ENCODE assay signal across 8 cellular contexts in the genomic region with DNA sequence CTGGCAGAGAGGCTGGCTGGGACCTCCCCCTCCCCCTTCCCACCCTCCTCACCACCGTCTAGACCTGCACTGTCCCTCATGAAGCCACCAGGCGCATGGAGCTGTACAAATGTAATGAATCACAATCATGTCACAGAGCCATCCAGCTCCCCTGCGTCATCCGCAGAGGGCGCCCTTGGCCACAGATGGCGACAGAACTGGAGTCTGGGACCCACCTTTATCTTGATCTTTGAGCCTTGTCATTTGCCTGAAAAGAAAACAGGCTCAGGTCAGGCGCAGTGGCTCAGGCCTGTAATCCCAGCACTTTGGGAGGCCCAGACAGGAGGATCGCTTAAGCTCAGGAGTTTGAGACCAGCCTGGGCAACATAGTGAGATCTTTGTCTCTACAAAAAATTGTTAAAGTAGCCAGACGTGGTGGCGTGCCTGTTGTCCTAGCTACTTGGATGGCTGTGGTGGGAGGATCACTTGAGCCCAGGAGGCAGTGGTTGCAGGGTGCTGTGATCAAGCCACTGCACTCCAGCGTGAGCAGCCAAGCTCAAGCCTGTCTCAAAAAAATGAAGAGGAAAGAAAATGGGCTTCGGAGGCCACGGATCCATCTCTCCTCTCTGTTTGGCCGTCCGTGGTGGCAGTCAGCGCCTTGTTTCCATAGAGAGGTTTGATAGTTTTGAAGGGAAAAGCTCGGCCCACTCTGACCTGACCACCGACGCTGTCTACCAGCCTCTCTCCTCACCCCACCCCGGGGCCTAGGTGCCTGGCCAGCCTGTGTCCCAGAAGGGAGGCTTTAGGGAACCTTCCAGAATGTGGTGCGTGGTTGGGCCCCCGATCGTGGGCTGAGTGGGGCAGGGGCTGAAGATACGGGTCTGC. TPM values are rescaled to one million over a fixed set of nuclear protein-coding genes. Genes with fewer than 3 reads are reported as not detected.
DNase-seq lines count a peak whose midpoint lies in the region; FAIRE-seq and TF ChIP-seq lines count a peak whose summit lies in the region.

No MANE protein-coding gene starts in this region.

- H3K79me2 ChIP-seq in Karpas-422 (ENCODE audit: low read length) (no peaks in the 10 kb centered on the region), H1 (ENCODE audit: control insufficient read depth in 1 of 2, insufficient read depth in 2 of 2, low read length in 2 of 2) (no peaks in the 10 kb centered on the region)

- peak; percentile 63 for TF ChIP-seq CTCF in GM06990 (IDR thresholded peaks at IDR 0.05; ENCODE audit: insufficient read depth, low read length, poor library complexity, severe bottlenecking)
- peak; percentile 66 to 70 (median 69) for TF ChIP-seq CTCF in H1 (IDR thresholded peaks at IDR 0.05; ENCODE audit: control extremely low read depth in 1 of 3, insufficient read depth in 1 of 3, low read depth in 1 of 3, low read length in 3 of 3)

- WGBS in H1 (ENCODE audit: extremely low coverage in 1 of 2, insufficient coverage in 1 of 2, insufficient read length in 1 of 2, insufficient replicate concordance in 2 of 2, low coverage in 1 of 2, low lambda C conversion rate in 2 of 2, missing lambda C conversion rate in 1 of 2), 2 experiments, result 88% methylated on average over 24 of the region's 24 CpGs; no CpG with 5 or more reads in 1 of the 2 experiments

- H3K4me3 ChIP-seq in GM06990 (replicated peaks; ENCODE audit: low read depth, low read length) (no peak overlapping the region), Karpas-422 (ENCODE audit: low read length) (no peak overlapping the region), H1 (ENCODE audit: extremely low read depth in 1 of 4, insufficient read depth in 2 of 4, low read depth in 3 of 4, low read length in 4 of 4) (no peak overlapping the region)

- no peak overlapping the region; the same call in 1 of the 2 replicates for H2BK12ac ChIP-seq in H1 (ENCODE audit: low read depth, low read length)

- H4K5ac ChIP-seq in H1 (ENCODE audit: insufficient read length, low read depth, low read length), result no peak overlapping the region

- TF ChIP-seq RAD21 in H1 (IDR thresholded peaks at IDR 0.05 in 1 of 2, conservative IDR thresholded peaks at IDR 0.05 in 1 of 2; ENCODE audit: low read depth in 2 of 2, low read length in 2 of 2), result peak; percentile 67 to 75

- peak overlapping the region; percentile 91 for H3K4ac ChIP-seq in H1 (replicated peaks; ENCODE audit: insufficient read length, low read depth, low read length)

- H3K27me3 ChIP-seq in GM06990 (replicated peaks; ENCODE audit: control insufficient read depth, insufficient read depth, low read length) (no peaks in the 10 kb centered on the region; the same call in 1 of the 2 replicates), Karpas-422 (ENCODE audit: low read length) (no peaks in the 10 kb centered on the region), H1 (replicated peaks in 1 of 4; ENCODE audit: control insufficient read depth in 3 of 4, extremely low read depth in 1 of 4, insufficient read depth in 3 of 4, low read length in 3 of 4) (no peaks in the 10 kb centered on the region)

- no peak for TF ChIP-seq EP300 in H1 (IDR thresholded peaks at IDR 0.05; ENCODE audit: borderline replicate concordance in 1 of 2, low read depth in 2 of 2, low read length in 2 of 2)

- FAIRE-seq in H1 (lab: Jason Lieb, UNC), result no peak

- H2AFZ ChIP-seq in Karpas-422 (ENCODE audit: low read length) (no peak overlapping the region), H1 (ENCODE audit: low read length) (no peak overlapping the region)

- peak overlapping the region; percentile 56 for H3K27ac ChIP-seq in Karpas-422 (ENCODE audit: low read length)
- no peak overlapping the region for H3K27ac ChIP-seq in H1 (ENCODE audit: low read depth, low read length)

- H3K9me3 ChIP-seq in Karpas-422 (ENCODE audit: low read length) (no peaks in the 10 kb centered on the region), H1 (ENCODE audit: insufficient read depth in 2 of 2, low read depth in 1 of 2, low read length in 1 of 2) (no peaks in the 10 kb centered on the region)

- H3K4me1 ChIP-seq in Karpas-422 (ENCODE audit: low read length) (peaks cover 53% of the 10 kb centered on the region), H1 (replicated peaks in 1 of 4; ENCODE audit: control insufficient read depth in 3 of 4, insufficient read depth in 4 of 4, low read length in 3 of 4) (peaks cover 0 to 19% (median 10%) of the 10 kb centered on the region in 4 experiments; a peak in 5 of 7 replicates)

- H2BK120ac ChIP-seq in H1 (replicated peaks; ENCODE audit: low read depth, low read length), result no peak overlapping the region

- CTCF ChIA-PET in H1 (lab: Charles Lee; ENCODE audit: partially characterized antibody), result interaction anchor here (0.6 to 3.2 kb wide), 33 partner anchors 9 to 474 kb away, joined by 3 to 27 read pairs (median 4); a partner anchor contains a TSS

- no peak overlapping the region for H2BK15ac ChIP-seq in H1 (ENCODE audit: low read length)

- no peak overlapping the region for H3K56ac ChIP-seq in H1 (replicated peaks; ENCODE audit: insufficient read length, low read depth, low read length)

- TF ChIP-seq POLR2A in H1 (IDR thresholded peaks at IDR 0.05; ENCODE audit: control extremely low read depth in 1 of 2, low read depth in 2 of 2, low read length in 2 of 2), result no peak

- DNase-seq in A172 (ENCODE audit: low spot score) (peak; percentile 64), GM06990 (ENCODE audit: extremely low read depth, insufficient read length) (peak; percentile 50), Karpas-422 (peak; percentile 96), SHP77 (lab: John Stamatoyannopoulos, UW) (peak; percentile 92 to 95), H1 (ENCODE audit: low read depth in 1 of 2, low spot score in 2 of 2) (peak in 1 of 2 experiments; percentile 57)
- DNase-seq in stimulated activated CD4-positive, alpha-beta T cell treated with anti-CD3 and anti-CD28 coated beads, Interleukin-4, amount 100 ng/mL, for 48 hours (ENCODE audit: low read depth in 2 of 2), result peak; percentile 39 to 53
- no peak for DNase-seq in activated effector memory CD4-positive, alpha-beta T cell treated with anti-CD3 and anti-CD28 coated beads, Interleukin-2, amount 50 U/mL, for 16 hours
- DNase-seq in activated CD4-positive, CD25-positive, alpha-beta regulatory T cell (lab: John Stamatoyannopoulos, UW), result no peak

- H4K8ac ChIP-seq in H1 (ENCODE audit: extremely low read depth, insufficient read depth, low read length), result peak overlapping the region; percentile 31; the same call in 1 of the 2 replicates

- H3K36me3 ChIP-seq in GM06990 (ENCODE audit: control insufficient read depth, insufficient read depth, low read length) (no peaks in the 10 kb centered on the region), Karpas-422 (ENCODE audit: insufficient read depth, low read length) (no peaks in the 10 kb centered on the region), H1 (ENCODE audit: control insufficient read depth in 2 of 4, insufficient read depth in 4 of 4, low read length in 3 of 4) (peaks cover 0 to 4% (median 1%) of the 10 kb centered on the region in 4 experiments; a peak in 4 of 8 replicates)

- no peak overlapping the region for H4K91ac ChIP-seq in H1 (replicated peaks; ENCODE audit: insufficient read length, low read length)

- no peak overlapping the region for H3K4me2 ChIP-seq in Karpas-422 (ENCODE audit: low read depth, low read length, poor library complexity, severe bottlenecking)
- no peak overlapping the region for H3K4me2 ChIP-seq in H1 (ENCODE audit: insufficient read depth in 1 of 2, low read depth in 2 of 2, low read length in 2 of 2)

- no peaks in the 10 kb centered on the region for H3K9me2 ChIP-seq in Karpas-422 (replicated peaks; ENCODE audit: insufficient read depth, low read length)

- H4K20me1 ChIP-seq in Karpas-422 (ENCODE audit: insufficient read depth, low read depth, low read length) (0 out of 2 replicates have a peak, but pooled peaks cover 5% of the 10 kb centered on the region), H1 (replicated peaks in 1 of 2; ENCODE audit: control insufficient read depth in 1 of 2, insufficient read depth in 2 of 2, low read length in 2 of 2) (peaks cover 5 to 8% of the 10 kb centered on the region in 2 experiments)

- POLR2A ChIA-PET in H1 (lab: Charles Lee; ENCODE audit: partially characterized antibody), result interaction anchor here (0.8 to 2.3 kb wide), 7 partner anchors 9 to 38 kb away, joined by 3 to 12 read pairs (median 7); a partner anchor contains a TSS

- no peaks in the 10 kb centered on the region for H3K23me2 ChIP-seq in H1 (ENCODE audit: low read depth, low read length)

- no peaks in the 10 kb centered on the region for H3K79me1 ChIP-seq in H1 (ENCODE audit: low read depth, low read length)

- no peak overlapping the region; the same call in 1 of the 2 replicates for H3K18ac ChIP-seq in H1 (ENCODE audit: extremely low read depth, low read length)

- H3K23ac ChIP-seq in H1 (ENCODE audit: insufficient read length), result no peak overlapping the region

- H3K9ac ChIP-seq in Karpas-422 (ENCODE audit: low read length) (0 out of 2 replicates have a peak overlapping the region, but pooled peaks have one; percentile 17), H1 (replicated peaks in 1 of 4; ENCODE audit: extremely low read depth in 1 of 4, low read depth in 3 of 4, low read length in 3 of 4) (no peak overlapping the region)

- H2BK20ac ChIP-seq in H1 (ENCODE audit: low read length), result peak overlapping the region; percentile 69; the same call in 1 of the 2 replicates

- peak overlapping the region; percentile 48; the same call in 1 of the 2 replicates for H2BK5ac ChIP-seq in H1 (ENCODE audit: low read depth, low read length)

- H3K14ac ChIP-seq in H1 (ENCODE audit: insufficient read length), result no peak overlapping the region

- H2AK5ac ChIP-seq in H1 (ENCODE audit: low read depth, low read length), result no peak overlapping the region

RNA-seq across cellular contexts. Expression of a gene that starts 6.2 kb away (rescaled TPM):
- 1.9 and 2.8 TPM in 2 replicates for total RNA-seq in A172 (2014; rRNA removed; shearing (Covaris generic))
- 41.2 and 87.5 TPM in 2 replicates for total RNA-seq in Karpas-422 (2014; rRNA removed; shearing (Covaris generic); ENCODE audit: low replicate concordance)
- 76.0 and 80.1 TPM in 2 replicates for total RNA-seq in H1 (2021; fragmentation: NEBNext Ultra II Directional; extraction: Animal tissue kit (Norgen Biotek cat#: 25700))
- polyA plus RNA-seq in H1 (2011; rRNA removed), result 21.7 and 39.7 TPM in 2 replicates
- 47.5 TPM for polyA plus RNA-seq in H1 (2011; cell fraction: cytosol; rRNA removed)
- 245 TPM for polyA plus RNA-seq in H1 (2011; cell fraction: nucleus; rRNA removed)
- 54.7 to 62.3 TPM (median 59.2 TPM) in 4 replicates for polyA plus RNA-seq in H1 (2012, experiment 1 of 2)
- 36.6 TPM for polyA plus RNA-seq in H1 (2012, experiment 2 of 2)
- polyA plus RNA-seq in H1 (2013, experiment 1 of 2), result 97.2 TPM
- polyA plus RNA-seq in H1 (2013, experiment 2 of 2), result 86.2 TPM
- 3.3 and 4.8 TPM in 2 replicates for polyA minus RNA-seq in H1 (2011; rRNA and poly(A)+ RNA removed)
- polyA minus RNA-seq in H1 (2011; cell fraction: cytosol; rRNA and poly(A)+ RNA removed), result 16.0 TPM
- 24.0 TPM for polyA minus RNA-seq in H1 (2011; cell fraction: nucleus; rRNA and poly(A)+ RNA removed)

RNA-seq across cellular contexts. Expression of a gene that starts 18.4 kb away (rescaled TPM):
- total RNA-seq in A172 (2014; rRNA removed; shearing (Covaris generic)), result 66.0 and 90.7 TPM in 2 replicates
- 23.8 and 99.0 TPM in 2 replicates for total RNA-seq in Karpas-422 (2014; rRNA removed; shearing (Covaris generic); ENCODE audit: low replicate concordance)
- total RNA-seq in H1 (2021; fragmentation: NEBNext Ultra II Directional; extraction: Animal tissue kit (Norgen Biotek cat#: 25700)), result 25.1 and 25.8 TPM in 2 replicates
- polyA plus RNA-seq in H1 (2011; rRNA removed), result 13.9 and 26.7 TPM in 2 replicates
- polyA plus RNA-seq in H1 (2011; cell fraction: cytosol; rRNA removed), result 31.1 TPM
- polyA plus RNA-seq in H1 (2011; cell fraction: nucleus; rRNA removed), result 31.9 TPM
- polyA plus RNA-seq in H1 (2012, experiment 1 of 2), result 14.3 to 22.7 TPM (median 20.9 TPM) in 4 replicates
- 14.7 TPM for polyA plus RNA-seq in H1 (2012, experiment 2 of 2)
- polyA plus RNA-seq in H1 (2013, experiment 1 of 2), result 14.1 TPM
- polyA plus RNA-seq in H1 (2013, experiment 2 of 2), result 12.8 TPM
- polyA minus RNA-seq in H1 (2011; rRNA and poly(A)+ RNA removed), result 9.5 and 11.2 TPM in 2 replicates
- polyA minus RNA-seq in H1 (2011; cell fraction: cytosol; rRNA and poly(A)+ RNA removed), result 18.2 TPM
- 11.4 TPM for polyA minus RNA-seq in H1 (2011; cell fraction: nucleus; rRNA and poly(A)+ RNA removed)

RNA-seq across cellular contexts. Expression of a gene that starts 26.7 kb away (rescaled TPM):
- 60.5 and 63.2 TPM in 2 replicates for total RNA-seq in A172 (2014; rRNA removed; shearing (Covaris generic))
- 17.9 and 31.9 TPM in 2 replicates for total RNA-seq in Karpas-422 (2014; rRNA removed; shearing (Covaris generic); ENCODE audit: low replicate concordance)
- total RNA-seq in H1 (2021; fragmentation: NEBNext Ultra II Directional; extraction: Animal tissue kit (Norgen Biotek cat#: 25700)), result 16.8 and 18.7 TPM in 2 replicates
- 15.0 and 16.7 TPM in 2 replicates for polyA plus RNA-seq in H1 (2011; rRNA removed)
- polyA plus RNA-seq in H1 (2011; cell fraction: cytosol; rRNA removed), result 16.9 TPM
- 15.2 TPM for polyA plus RNA-seq in H1 (2011; cell fraction: nucleus; rRNA removed)
- polyA plus RNA-seq in H1 (2012, experiment 1 of 2), result 12.4 to 15.8 TPM (median 14.1 TPM) in 4 replicates
- polyA plus RNA-seq in H1 (2012, experiment 2 of 2), result 12.8 TPM
- polyA plus RNA-seq in H1 (2013, experiment 1 of 2), result 12.5 TPM
- polyA plus RNA-seq in H1 (2013, experiment 2 of 2), result 13.0 TPM
- polyA minus RNA-seq in H1 (2011; rRNA and poly(A)+ RNA removed), result 9.2 and 10.4 TPM in 2 replicates
- 7.4 TPM for polyA minus RNA-seq in H1 (2011; cell fraction: cytosol; rRNA and poly(A)+ RNA removed)
- polyA minus RNA-seq in H1 (2011; cell fraction: nucleus; rRNA and poly(A)+ RNA removed), result 9.5 TPM

RNA-seq across cellular contexts. Expression of a gene that starts 38.6 kb away (rescaled TPM):
- 23.7 and 24.1 TPM in 2 replicates for total RNA-seq in A172 (2014; rRNA removed; shearing (Covaris generic))
- 11.3 and 11.5 TPM in 2 replicates for total RNA-seq in Karpas-422 (2014; rRNA removed; shearing (Covaris generic); ENCODE audit: low replicate concordance)
- 15.0 and 15.6 TPM in 2 replicates for total RNA-seq in H1 (2021; fragmentation: NEBNext Ultra II Directional; extraction: Animal tissue kit (Norgen Biotek cat#: 25700))
- 4.4 and 6.2 TPM in 2 replicates for polyA plus RNA-seq in H1 (2011; rRNA removed)
- polyA plus RNA-seq in H1 (2011; cell fraction: cytosol; rRNA removed), result 8.6 TPM
- 8.7 TPM for polyA plus RNA-seq in H1 (2011; cell fraction: nucleus; rRNA removed)
- polyA plus RNA-seq in H1 (2012, experiment 1 of 2), result 9.0 to 10.3 TPM (median 10.0 TPM) in 4 replicates
- 4.7 TPM for polyA plus RNA-seq in H1 (2012, experiment 2 of 2)
- 10.2 TPM for polyA plus RNA-seq in H1 (2013, experiment 1 of 2)
- polyA plus RNA-seq in H1 (2013, experiment 2 of 2), result 9.9 TPM
- 5.1 and 5.4 TPM in 2 replicates for polyA minus RNA-seq in H1 (2011; rRNA and poly(A)+ RNA removed)
- polyA minus RNA-seq in H1 (2011; cell fraction: cytosol; rRNA and poly(A)+ RNA removed), result 6.5 TPM
- polyA minus RNA-seq in H1 (2011; cell fraction: nucleus; rRNA and poly(A)+ RNA removed), result 7.9 TPM

Comparison
In these comparisons a context has a peak if more than half of its experiments do, and no peak if none do; other contexts are left out.
1. DNase-seq: peak in A172 (single experiment), GM06990 (single experiment), Karpas-422 (single experiment), SHP77 (2 of 2) and stimulated activated CD4-positive, alpha-beta T cell treated with anti-CD3 and anti-CD28 coated beads, Interleukin-4, amount 100 ng/mL, for 48 hours (2 of 2); none in activated effector memory CD4-positive, alpha-beta T cell treated with anti-CD3 and anti-CD28 coated beads, Interleukin-2, amount 50 U/mL, for 16 hours (single experiment) and activated CD4-positive, CD25-positive, alpha-beta regulatory T cell (0 of 4).
2. RNA of a gene that starts 6.2 kb away (total RNA-seq): 76.0 to 80.1 TPM in H1 and 41.2 to 87.5 TPM in Karpas-422; 1.9 to 2.8 TPM in A172; every median in the first group is over 10 times any median in the second.